27 cellular contexts compared by ENCODE assay signal in the genomic region with DNA sequence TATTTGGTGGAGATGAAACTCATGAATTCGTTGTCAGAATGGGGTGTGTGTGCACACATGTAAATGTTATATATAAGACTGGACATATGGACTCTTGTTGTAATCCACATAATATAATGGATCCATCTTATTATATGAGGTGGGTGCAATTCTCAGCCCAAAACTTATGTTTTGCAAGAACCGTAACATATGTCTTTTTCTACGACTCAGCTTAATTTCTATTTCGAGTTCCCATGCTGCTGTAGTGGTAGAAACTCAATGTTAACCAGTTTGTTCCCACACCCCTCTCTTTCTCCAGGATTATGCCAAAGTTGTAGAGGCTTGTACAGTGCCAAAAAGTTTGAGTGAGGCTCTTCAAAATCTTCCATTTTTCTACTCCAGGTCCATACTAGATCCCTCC.
"Had no signal": no experiment of that assay in that cellular context is flagged by ENCODE, and none has a peak within 500 bp of the region (broad histone marks: within the 10 kb centered on the region; RNA-seq: fewer than 3 reads in every experiment).

No MANE protein-coding gene starts in this region.

- H3K79me2 ChIP-seq: hepatocyte had no signal

- H3K4me3 ChIP-seq: colonic mucosa, coronary artery, dorsolateral prefrontal cortex, esophagus muscularis mucosa, esophagus squamous epithelium, gastrocnemius medialis, gastroesophageal sphincter, heart left ventricle, heart right ventricle, hepatocyte had no signal

- ATAC-seq: effector memory CD8-positive, alpha-beta T cell; esophagus mucosa; foreskin keratinocyte; gastrocnemius medialis; gastroesophageal sphincter; heart left ventricle; heart right ventricle had no signal

- H3K27me3 ChIP-seq: colonic mucosa, dorsolateral prefrontal cortex, esophagus muscularis mucosa, esophagus squamous epithelium, foreskin keratinocyte, gastrocnemius medialis, gastroesophageal sphincter, heart left ventricle, heart right ventricle, hepatocyte had no signal

- H3K36me3 ChIP-seq: colonic mucosa, esophagus muscularis mucosa, esophagus squamous epithelium, gastrocnemius medialis, gastroesophageal sphincter, heart left ventricle, heart right ventricle had no signal

- H3K4me2 ChIP-seq: hepatocyte had no signal

- H2AFZ ChIP-seq: hepatocyte had no signal

- DNase-seq: colonic mucosa; cortex of kidney; dermis blood vessel endothelial cell; dorsolateral prefrontal cortex; effector CD4-positive, alpha-beta T cell; effector CD8-positive, alpha-beta T cell; effector memory CD4-positive, alpha-beta T cell; effector memory CD8-positive, alpha-beta T cell; endodermal cell; erythroblast; esophagus squamous epithelium; foreskin fibroblast; foreskin keratinocyte; foreskin melanocyte; gastrocnemius medialis; glutamatergic neuron; heart left ventricle; heart right ventricle had no signal

- FAIRE-seq: endometrium, endothelial cell of umbilical vein, frontal cortex had no signal

- H3K4me1 ChIP-seq: colonic mucosa, esophagus muscularis mucosa, esophagus squamous epithelium, foreskin keratinocyte, gastrocnemius medialis, gastroesophageal sphincter, heart left ventricle, heart right ventricle had no signal

- H3K9me3 ChIP-seq: colonic mucosa, esophagus muscularis mucosa, esophagus squamous epithelium, gastrocnemius medialis, gastroesophageal sphincter, heart left ventricle, heart right ventricle had no signal

- H3K27ac ChIP-seq: colonic mucosa, coronary artery, dorsolateral prefrontal cortex, epithelial cell of prostate, esophagus muscularis mucosa, esophagus squamous epithelium, foreskin keratinocyte, gastrocnemius medialis, gastroesophageal sphincter, heart left ventricle, heart right ventricle, hepatocyte had no signal
